Comparison of ENCODE assay signal across 8 cellular contexts in the genomic region with DNA sequence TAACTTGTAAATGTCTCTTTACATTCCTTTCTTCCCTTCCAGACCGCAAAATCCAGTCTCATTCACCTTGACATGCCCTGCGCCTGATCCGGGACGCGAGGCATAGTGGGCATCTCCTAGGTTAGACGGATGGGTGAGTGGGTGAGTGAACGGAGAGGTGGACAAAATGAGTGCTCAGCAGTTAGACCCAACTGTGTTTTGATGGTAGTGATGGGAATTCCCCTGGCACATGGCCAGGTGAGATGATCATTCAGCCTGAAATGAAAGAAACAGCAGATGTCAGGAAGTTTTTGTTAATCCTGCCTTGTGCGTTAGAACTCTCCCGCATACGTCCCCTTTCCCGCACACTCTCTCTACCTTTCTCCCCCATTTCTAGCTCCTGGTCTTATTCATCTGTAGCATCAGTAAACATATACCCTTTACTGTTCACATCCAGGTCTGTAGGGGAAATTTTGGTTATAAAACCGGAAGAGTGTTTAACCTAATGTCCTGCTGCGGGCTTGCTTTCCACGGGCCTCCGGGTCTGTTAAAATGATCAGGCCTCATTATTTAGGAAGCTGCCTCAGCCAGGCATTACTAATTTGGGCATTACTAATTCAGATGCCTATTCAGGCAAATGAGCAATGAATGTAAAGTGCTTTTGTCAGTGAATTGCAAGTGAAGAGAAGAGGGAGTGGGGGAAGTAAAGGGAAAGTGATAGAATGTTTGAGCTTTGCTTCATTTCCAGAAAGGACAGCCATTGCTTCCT.
DNase-seq lines count a peak whose midpoint lies in the region; ATAC-seq and TF ChIP-seq lines count a peak whose summit lies in the region.

No MANE protein-coding gene starts in this region.

- H3K27me3 Mint-ChIP-seq in WTC11 (ENCODE audit: low read depth): no peaks in the 10 kb centered on the region

- ATAC-seq in HG03039 (IDR thresholded peaks at IDR 0.05; ENCODE audit: unreplicated experiment): peak; percentile 45
- ATAC-seq in WTC11: no peak
- no peak for ATAC-seq in Right ventricle myocardium inferior

- H3K9me3 ChIP-seq in skeletal muscle satellite cell (replicated peaks; ENCODE audit: low read length): no peaks in the 10 kb centered on the region

- intact Hi-C loops in Right ventricle myocardium inferior (cut with DNase I): no loop called here

- H3K4me1 Mint-ChIP-seq in WTC11: peaks cover 44% of the 10 kb centered on the region

- peak overlapping the region; percentile 91 for H3K27ac Mint-ChIP-seq in WTC11

- CTCF ChIA-PET in WTC11 (lab: Charles Lee): interaction anchor here (0.5 to 1.3 kb wide), 2 partner anchors 9 to 38 kb away, joined by 3 read pairs; no protein-coding TSS in a partner anchor

- no peaks in the 10 kb centered on the region for H3K27me3 ChIP-seq in skeletal muscle satellite cell (ENCODE audit: control insufficient read depth, insufficient read depth, low read length)

- peak; percentile 85 for DNase-seq in GM12865 (ENCODE audit: low read depth)
- DNase-seq in WTC11 (ENCODE audit: low spot score): no peak
- peak; percentile 23 for DNase-seq in effector CD4-positive, alpha-beta T cell
- DNase-seq in SIG-M5 treated with dmso at 0.1 percent for 504 hours (lab: John Stamatoyannopoulos, UW; ENCODE audit: unreplicated experiment): no peak
- DNase-seq in Right ventricle myocardium inferior (ENCODE audit: missing footprints): no peak
- no peak for DNase-seq in D341Med (ENCODE audit: low spot score)

- H3K9me3 Mint-ChIP-seq in WTC11: peaks cover 3% of the 10 kb centered on the region; the same call in 1 of the 2 replicates

- H3K36me3 ChIP-seq in skeletal muscle satellite cell (ENCODE audit: insufficient read depth, low read length): no peaks in the 10 kb centered on the region

- H3K4me3 ChIP-seq in GM12865 (ENCODE audit: low read depth, low read length): peak overlapping the region; percentile 34
- peak overlapping the region; percentile 17 for H3K4me3 ChIP-seq in skeletal muscle satellite cell (ENCODE audit: low read length)

- H3K36me3 Mint-ChIP-seq in WTC11: peaks cover 4% of the 10 kb centered on the region; the same call in 1 of the 2 replicates

- peaks cover 18% of the 10 kb centered on the region for H3K4me1 ChIP-seq in skeletal muscle satellite cell (ENCODE audit: control insufficient read depth, insufficient read depth, low read length)

- no peak overlapping the region for H3K4me3 Mint-ChIP-seq in WTC11

- H3K4me2 ChIP-seq in skeletal muscle satellite cell (ENCODE audit: low read length): peak overlapping the region; percentile 51

- peak overlapping the region; percentile 12 for H3K9ac ChIP-seq in skeletal muscle satellite cell (ENCODE audit: low read depth, low read length)

- TF ChIP-seq CTCF in GM12865 (IDR thresholded peaks at IDR 0.05; ENCODE audit: insufficient read depth, low read depth, low read length, missing control alignments) (no peak), WTC11 (IDR thresholded peaks at IDR 0.05) (no peak)

- POLR2A ChIA-PET in WTC11 (lab: Charles Lee): no interaction called here

TF ChIP-seq in WTC11, 78 proteins besides CTCF, POLR2A, EP300 and RAD21:
- TF ChIP-seq, protein P1, sequence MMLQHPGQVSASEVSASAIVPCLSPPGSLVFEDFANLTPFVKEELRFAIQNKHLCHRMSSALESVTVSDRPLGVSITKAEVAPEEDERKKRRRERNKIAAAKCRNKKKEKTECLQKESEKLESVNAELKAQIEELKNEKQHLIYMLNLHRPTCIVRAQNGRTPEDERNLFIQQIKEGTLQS (CRISPR knock-in tag; conservative IDR thresholded peaks at IDR 0.05): no peak
- no peak for TF ChIP-seq ZNF317 (CRISPR knock-in tag; IDR thresholded peaks at IDR 0.05; ENCODE audit: borderline replicate concordance, low read depth)
- TF ChIP-seq, protein P2, sequence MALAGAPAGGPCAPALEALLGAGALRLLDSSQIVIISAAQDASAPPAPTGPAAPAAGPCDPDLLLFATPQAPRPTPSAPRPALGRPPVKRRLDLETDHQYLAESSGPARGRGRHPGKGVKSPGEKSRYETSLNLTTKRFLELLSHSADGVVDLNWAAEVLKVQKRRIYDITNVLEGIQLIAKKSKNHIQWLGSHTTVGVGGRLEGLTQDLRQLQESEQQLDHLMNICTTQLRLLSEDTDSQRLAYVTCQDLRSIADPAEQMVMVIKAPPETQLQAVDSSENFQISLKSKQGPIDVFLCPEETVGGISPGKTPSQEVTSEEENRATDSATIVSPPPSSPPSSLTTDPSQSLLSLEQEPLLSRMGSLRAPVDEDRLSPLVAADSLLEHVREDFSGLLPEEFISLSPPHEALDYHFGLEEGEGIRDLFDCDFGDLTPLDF (CRISPR knock-in tag; IDR thresholded peaks at IDR 0.05): no peak
- TF ChIP-seq JUN (CRISPR knock-in tag; IDR thresholded peaks at IDR 0.05): no peak
- TF ChIP-seq GABPB1 (CRISPR knock-in tag; IDR thresholded peaks at IDR 0.05): no peak
- TF ChIP-seq ZNF671 (CRISPR knock-in tag; IDR thresholded peaks at IDR 0.05): no peak
- TF ChIP-seq NR2C2 (CRISPR knock-in tag; IDR thresholded peaks at IDR 0.05): no peak
- no peak for TF ChIP-seq ATF1 (CRISPR knock-in tag; IDR thresholded peaks at IDR 0.05)
- TF ChIP-seq FOXK1 (CRISPR knock-in tag; IDR thresholded peaks at IDR 0.05): no peak
- TF ChIP-seq SP1 (CRISPR knock-in tag; conservative IDR thresholded peaks at IDR 0.05): no peak
- TF ChIP-seq, protein P3, sequence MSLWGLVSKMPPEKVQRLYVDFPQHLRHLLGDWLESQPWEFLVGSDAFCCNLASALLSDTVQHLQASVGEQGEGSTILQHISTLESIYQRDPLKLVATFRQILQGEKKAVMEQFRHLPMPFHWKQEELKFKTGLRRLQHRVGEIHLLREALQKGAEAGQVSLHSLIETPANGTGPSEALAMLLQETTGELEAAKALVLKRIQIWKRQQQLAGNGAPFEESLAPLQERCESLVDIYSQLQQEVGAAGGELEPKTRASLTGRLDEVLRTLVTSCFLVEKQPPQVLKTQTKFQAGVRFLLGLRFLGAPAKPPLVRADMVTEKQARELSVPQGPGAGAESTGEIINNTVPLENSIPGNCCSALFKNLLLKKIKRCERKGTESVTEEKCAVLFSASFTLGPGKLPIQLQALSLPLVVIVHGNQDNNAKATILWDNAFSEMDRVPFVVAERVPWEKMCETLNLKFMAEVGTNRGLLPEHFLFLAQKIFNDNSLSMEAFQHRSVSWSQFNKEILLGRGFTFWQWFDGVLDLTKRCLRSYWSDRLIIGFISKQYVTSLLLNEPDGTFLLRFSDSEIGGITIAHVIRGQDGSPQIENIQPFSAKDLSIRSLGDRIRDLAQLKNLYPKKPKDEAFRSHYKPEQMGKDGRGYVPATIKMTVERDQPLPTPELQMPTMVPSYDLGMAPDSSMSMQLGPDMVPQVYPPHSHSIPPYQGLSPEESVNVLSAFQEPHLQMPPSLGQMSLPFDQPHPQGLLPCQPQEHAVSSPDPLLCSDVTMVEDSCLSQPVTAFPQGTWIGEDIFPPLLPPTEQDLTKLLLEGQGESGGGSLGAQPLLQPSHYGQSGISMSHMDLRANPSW (CRISPR knock-in tag; conservative IDR thresholded peaks at IDR 0.05; ENCODE audit: low read depth): no peak
- TF ChIP-seq SMAD4 (CRISPR knock-in tag; IDR thresholded peaks at IDR 0.05): no peak
- no peak for TF ChIP-seq HMGA2 (CRISPR knock-in tag; IDR thresholded peaks at IDR 0.05)
- no peak for TF ChIP-seq ZNF263 (CRISPR knock-in tag; IDR thresholded peaks at IDR 0.05; ENCODE audit: low read depth)
- TF ChIP-seq OVOL2 (CRISPR knock-in tag; IDR thresholded peaks at IDR 0.05; ENCODE audit: borderline replicate concordance): no peak
- TF ChIP-seq TCF7 (CRISPR knock-in tag; IDR thresholded peaks at IDR 0.05; ENCODE audit: low read depth): no peak
- TF ChIP-seq ESRRA (CRISPR knock-in tag; IDR thresholded peaks at IDR 0.05; ENCODE audit: borderline replicate concordance): no peak
- no peak for TF ChIP-seq ZNF396 (CRISPR knock-in tag; IDR thresholded peaks at IDR 0.05; ENCODE audit: borderline replicate concordance)
- TF ChIP-seq, protein P4, sequence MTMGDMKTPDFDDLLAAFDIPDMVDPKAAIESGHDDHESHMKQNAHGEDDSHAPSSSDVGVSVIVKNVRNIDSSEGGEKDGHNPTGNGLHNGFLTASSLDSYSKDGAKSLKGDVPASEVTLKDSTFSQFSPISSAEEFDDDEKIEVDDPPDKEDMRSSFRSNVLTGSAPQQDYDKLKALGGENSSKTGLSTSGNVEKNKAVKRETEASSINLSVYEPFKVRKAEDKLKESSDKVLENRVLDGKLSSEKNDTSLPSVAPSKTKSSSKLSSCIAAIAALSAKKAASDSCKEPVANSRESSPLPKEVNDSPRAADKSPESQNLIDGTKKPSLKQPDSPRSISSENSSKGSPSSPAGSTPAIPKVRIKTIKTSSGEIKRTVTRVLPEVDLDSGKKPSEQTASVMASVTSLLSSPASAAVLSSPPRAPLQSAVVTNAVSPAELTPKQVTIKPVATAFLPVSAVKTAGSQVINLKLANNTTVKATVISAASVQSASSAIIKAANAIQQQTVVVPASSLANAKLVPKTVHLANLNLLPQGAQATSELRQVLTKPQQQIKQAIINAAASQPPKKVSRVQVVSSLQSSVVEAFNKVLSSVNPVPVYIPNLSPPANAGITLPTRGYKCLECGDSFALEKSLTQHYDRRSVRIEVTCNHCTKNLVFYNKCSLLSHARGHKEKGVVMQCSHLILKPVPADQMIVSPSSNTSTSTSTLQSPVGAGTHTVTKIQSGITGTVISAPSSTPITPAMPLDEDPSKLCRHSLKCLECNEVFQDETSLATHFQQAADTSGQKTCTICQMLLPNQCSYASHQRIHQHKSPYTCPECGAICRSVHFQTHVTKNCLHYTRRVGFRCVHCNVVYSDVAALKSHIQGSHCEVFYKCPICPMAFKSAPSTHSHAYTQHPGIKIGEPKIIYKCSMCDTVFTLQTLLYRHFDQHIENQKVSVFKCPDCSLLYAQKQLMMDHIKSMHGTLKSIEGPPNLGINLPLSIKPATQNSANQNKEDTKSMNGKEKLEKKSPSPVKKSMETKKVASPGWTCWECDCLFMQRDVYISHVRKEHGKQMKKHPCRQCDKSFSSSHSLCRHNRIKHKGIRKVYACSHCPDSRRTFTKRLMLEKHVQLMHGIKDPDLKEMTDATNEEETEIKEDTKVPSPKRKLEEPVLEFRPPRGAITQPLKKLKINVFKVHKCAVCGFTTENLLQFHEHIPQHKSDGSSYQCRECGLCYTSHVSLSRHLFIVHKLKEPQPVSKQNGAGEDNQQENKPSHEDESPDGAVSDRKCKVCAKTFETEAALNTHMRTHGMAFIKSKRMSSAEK (CRISPR knock-in tag; IDR thresholded peaks at IDR 0.05; ENCODE audit: borderline replicate concordance): no peak
- TF ChIP-seq, protein P5, sequence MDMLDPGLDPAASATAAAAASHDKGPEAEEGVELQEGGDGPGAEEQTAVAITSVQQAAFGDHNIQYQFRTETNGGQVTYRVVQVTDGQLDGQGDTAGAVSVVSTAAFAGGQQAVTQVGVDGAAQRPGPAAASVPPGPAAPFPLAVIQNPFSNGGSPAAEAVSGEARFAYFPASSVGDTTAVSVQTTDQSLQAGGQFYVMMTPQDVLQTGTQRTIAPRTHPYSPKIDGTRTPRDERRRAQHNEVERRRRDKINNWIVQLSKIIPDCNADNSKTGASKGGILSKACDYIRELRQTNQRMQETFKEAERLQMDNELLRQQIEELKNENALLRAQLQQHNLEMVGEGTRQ (CRISPR knock-in tag; IDR thresholded peaks at IDR 0.05): no peak

Comparison
In these comparisons a context has a peak if more than half of its experiments do, and no peak if none do; other contexts are left out.
1. DNase-seq: peak in GM12865 (single experiment) and effector CD4-positive, alpha-beta T cell (single experiment); none in WTC11 (single experiment), SIG-M5 treated with dmso at 0.1 percent for 504 hours (single experiment), Right ventricle myocardium inferior (single experiment) and D341Med (single experiment).